ENCODE assay signal across 1 cellular context in genomic region chr6:52518279-52518944, GRCh38.
TF ChIP-seq lines count a peak whose summit lies in the region.

No MANE protein-coding gene starts in this region.

TF ChIP-seq in H1, 55 proteins besides CTCF, POLR2A, EP300 and RAD21 (continued from another document):
- TF ChIP-seq NANOG (IDR thresholded peaks at IDR 0.05; ENCODE audit: insufficient read depth, low read depth, low read length, poor library complexity, severe bottlenecking) = no peak
- TF ChIP-seq RBBP5 (IDR thresholded peaks at IDR 0.05; ENCODE audit: borderline replicate concordance, low read depth, low read length) = no peak
TF ChIP-seq in H1: peak in this region for 0.
